ENCODE assay signal across 8 cellular contexts in the genomic region with DNA sequence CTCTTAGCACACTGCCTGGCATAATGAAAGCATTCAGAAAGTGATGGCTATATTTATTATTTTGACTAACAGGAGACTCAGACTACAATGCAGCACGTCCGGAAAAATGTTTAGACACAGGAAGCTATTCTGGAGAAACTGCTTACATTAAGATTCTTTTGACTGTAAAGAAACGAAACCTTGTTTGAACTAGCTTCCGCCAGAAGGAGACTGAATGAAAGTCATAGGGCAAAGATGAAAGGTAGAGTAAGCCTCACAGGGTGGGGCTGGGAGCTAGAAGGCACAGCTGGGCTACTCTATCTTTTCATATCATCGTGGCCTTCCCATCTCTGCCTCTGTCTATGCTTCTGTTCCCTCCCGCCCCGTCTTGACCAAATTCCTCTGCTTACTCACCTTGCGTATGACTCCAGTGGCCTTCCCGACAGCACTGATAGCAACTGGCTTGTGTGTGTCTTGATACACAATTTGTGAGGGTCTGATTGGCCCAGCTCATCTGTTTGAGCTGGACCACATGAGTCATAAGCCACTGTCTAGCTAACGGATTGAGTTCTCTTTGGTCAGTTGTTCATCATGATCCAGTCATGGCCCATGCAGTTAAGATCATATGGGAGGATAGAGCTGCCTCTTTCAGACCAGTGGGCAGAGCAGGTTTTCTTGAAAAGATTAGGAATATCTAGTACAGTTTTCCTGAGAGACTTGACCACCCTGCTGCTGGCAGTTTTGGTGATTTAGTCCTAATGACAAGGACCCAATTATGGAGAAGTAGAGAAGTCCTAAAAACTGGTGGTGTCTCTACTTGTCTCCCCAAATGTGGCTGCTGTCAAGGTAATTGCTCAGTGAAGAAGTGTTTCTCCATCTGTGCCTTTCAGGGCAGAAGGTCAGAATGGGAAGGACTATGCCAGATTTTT.
DNase-seq lines count a peak whose midpoint lies in the region; ATAC-seq and TF ChIP-seq lines count a peak whose summit lies in the region.

No MANE protein-coding gene starts in this region.

- H3K27ac Mint-ChIP-seq in osteocyte (ENCODE audit: unreplicated experiment): peak overlapping the region; percentile 94

- H3K27me3 ChIP-seq in colonic mucosa (no peaks in the 10 kb centered on the region), HAP-1 (ENCODE audit: low read depth) (no peaks in the 10 kb centered on the region)

- TF ChIP-seq CTCF in colonic mucosa (IDR thresholded peaks at IDR 0.05) (no peak), osteocyte (IDR thresholded peaks at IDR 0.05) (no peak)

- in situ Hi-C loops in HAP-1 (cut with MboI; ENCODE audit: low sequenced_read_pairs): no loop called here

- H3K4me1 Mint-ChIP-seq in osteocyte (ENCODE audit: unreplicated experiment): peaks cover 55% of the 10 kb centered on the region

- intact Hi-C loops in colonic mucosa (cut with DNase I): no loop called here

- peak; percentile 70 for DNase-seq in T1000 (lab: John Stamatoyannopoulos, UW)
- DNase-seq in colonic mucosa: no peak
- no peak for DNase-seq in osteocyte (ENCODE audit: extremely low spot score, unreplicated experiment)
- no peak for DNase-seq in HAP-1 (ENCODE audit: low spot score in 2 of 2)
- DNase-seq in NCI-H446 treated with DMSO at 0.1 percent for 48 hours (lab: John Stamatoyannopoulos, UW): no peak
- no peak for DNase-seq in ecto neural progenitor cell (ENCODE audit: low spot score)
- no peak for DNase-seq in KG1 (lab: John Stamatoyannopoulos, UW)

- H3K9me3 Mint-ChIP-seq in osteocyte (ENCODE audit: unreplicated experiment): peaks cover 8% of the 10 kb centered on the region

- H3K9me3 ChIP-seq in colonic mucosa: no peaks in the 10 kb centered on the region
- no peaks in the 10 kb centered on the region for H3K9me3 ChIP-seq in HAP-1

- H3K4me3 ChIP-seq in colonic mucosa: no peak overlapping the region
- no peak overlapping the region for H3K4me3 ChIP-seq in HAP-1

- peak overlapping the region; percentile 51 for H3K4me3 Mint-ChIP-seq in osteocyte (ENCODE audit: unreplicated experiment)

- peak overlapping the region; percentile 3 for H3K27ac ChIP-seq in colonic mucosa

- peak; percentile 54 for ATAC-seq in GM21367 (IDR thresholded peaks at IDR 0.05; ENCODE audit: unreplicated experiment)

- no peaks in the 10 kb centered on the region for H3K36me3 ChIP-seq in colonic mucosa
- no peaks in the 10 kb centered on the region for H3K36me3 ChIP-seq in HAP-1 (replicated peaks)

- H3K27me3 Mint-ChIP-seq in osteocyte (ENCODE audit: unreplicated experiment): no peaks in the 10 kb centered on the region

- no peak overlapping the region for H3K9ac ChIP-seq in colonic mucosa (ENCODE audit: low read depth in 2 of 2, low read length in 2 of 2)

- H3K36me3 Mint-ChIP-seq in osteocyte (ENCODE audit: unreplicated experiment): peaks cover 10% of the 10 kb centered on the region

- no peaks in the 10 kb centered on the region for H3K4me1 ChIP-seq in colonic mucosa
- no peaks in the 10 kb centered on the region for H3K4me1 ChIP-seq in HAP-1
